ENCODE assay signal across 10 cellular contexts in genomic region chr10:132064771-132065437, GRCh38. TPM values are rescaled to one million over a fixed set of nuclear protein-coding genes. Genes with fewer than 3 reads are reported as not detected.
DNase-seq lines count a peak whose midpoint lies in the region; ATAC-seq, FAIRE-seq and TF ChIP-seq lines count a peak whose summit lies in the region.
"Had no signal": no experiment of that assay in that cellular context is flagged by ENCODE, and none has a peak within 500 bp of the region (broad histone marks: within the 10 kb centered on the region; RNA-seq: fewer than 3 reads in every experiment).

No MANE protein-coding gene starts in this region.

- FAIRE-seq in GM19239 (lab: Jason Lieb, UNC): no peak

- POLR2A ChIA-PET in A673 (lab: Charles Lee; ENCODE audit: low non-redundant PET): interaction anchor here (0.6 kb wide), 1 partner anchor 9 kb away, joined by 3 read pairs; no protein-coding TSS in a partner anchor

- no peaks in the 10 kb centered on the region for H3K36me3 ChIP-seq in A673 (ENCODE audit: insufficient read depth, low read length, poor library complexity, severe bottlenecking)

- H3K4me1 Mint-ChIP-seq in osteocyte (ENCODE audit: unreplicated experiment): peaks cover 16% of the 10 kb centered on the region

- no peaks in the 10 kb centered on the region for H3K27me3 ChIP-seq in A673 (replicated peaks; ENCODE audit: insufficient read depth, low read depth, low read length, poor library complexity)

- H3K36me3 Mint-ChIP-seq in osteocyte (ENCODE audit: unreplicated experiment): no peaks in the 10 kb centered on the region

- H3K4me1 ChIP-seq in A673 (ENCODE audit: insufficient read depth, low read length, poor library complexity, severe bottlenecking): peaks cover 9% of the 10 kb centered on the region

- intact Hi-C loops in A673 (cut with micrococcal nuclease; ENCODE audit: unreplicated experiment): no loop called here

- peaks cover 10% of the 10 kb centered on the region for H3K27me3 Mint-ChIP-seq in osteocyte (ENCODE audit: unreplicated experiment)

- H3K9me3 Mint-ChIP-seq in osteocyte (ENCODE audit: unreplicated experiment): no peaks in the 10 kb centered on the region

- TF ChIP-seq CTCF in A673 (conservative IDR thresholded peaks at IDR 0.05; ENCODE audit: low read depth, low read length): no peak
- TF ChIP-seq CTCF in foreskin fibroblast (IDR thresholded peaks at IDR 0.05; ENCODE audit: low read depth, low read length): no peak
- TF ChIP-seq CTCF in osteocyte (IDR thresholded peaks at IDR 0.05): no peak

- H3K4me3 ChIP-seq in A673 (ENCODE audit: low read depth, low read length, poor library complexity, severe bottlenecking) (peak overlapping the region; percentile 42), foreskin fibroblast (ENCODE audit: low read depth in 1 of 2, low read length in 2 of 2) (peak overlapping the region; percentile 62 to 69)

- H3K27ac ChIP-seq in A673 (ENCODE audit: low read depth, low read length, poor library complexity, severe bottlenecking): no peak overlapping the region

- no TSS peak for BruUV-seq in A673 (replicated peaks; lab: Mats Ljungman, UMichigan)

- DNase-seq in A673 (ENCODE audit: low spot score): no peak
- peak; percentile 66 for DNase-seq in SW480 (ENCODE audit: low spot score)
- no peak for DNase-seq in foreskin fibroblast
- peak; percentile 79 for DNase-seq in osteocyte (ENCODE audit: extremely low spot score, unreplicated experiment)
- no peak for DNase-seq in T-helper 9 cell
- no peak for DNase-seq in GM19239 (ENCODE audit: insufficient read length, low spot score)
- no peak for DNase-seq in NK-92 treated with Interleukin-12 subunit alpha and Interleukin-12 subunit beta, amount 100 ng/mL, for 24 hours (lab: John Stamatoyannopoulos, UW)
- DNase-seq: activated CD4-positive, CD25-positive, alpha-beta regulatory T cell treated with anti-CD3 and anti-CD28 coated beads, Interleukin-2, amount 50 U/mL, for 72 hours; NCI-H1092 treated with DMSO at 0.1 percent for 48 hours had no signal

- ATAC-seq in HG03571 (IDR thresholded peaks at IDR 0.05; ENCODE audit: unreplicated experiment): no peak

- peak overlapping the region; percentile 76 for H3K4me3 Mint-ChIP-seq in osteocyte (ENCODE audit: unreplicated experiment)

- peak overlapping the region; percentile 79 for H3K27ac Mint-ChIP-seq in osteocyte (ENCODE audit: unreplicated experiment)

- H3K9me3 ChIP-seq in A673 (ENCODE audit: low read depth, low read length, poor library complexity, severe bottlenecking): no peaks in the 10 kb centered on the region

- CTCF ChIA-PET in A673 (lab: Charles Lee): no interaction called here

RNA-seq across cellular contexts. Expression of gene JAKMIP3, which starts 0.8 kb away (rescaled TPM):
- 2.0 and 2.8 TPM in 2 replicates for total RNA-seq in A673 (2021)
- 0.64 and 0.65 TPM in 2 replicates for total RNA-seq in osteocyte

Comparison
In these comparisons a context has a peak if more than half of its experiments do, and no peak if none do; other contexts are left out.
1. DNase-seq: peak in SW480 (single experiment) and osteocyte (single experiment); none in A673 (single experiment), foreskin fibroblast (0 of 2), T-helper 9 cell (single experiment), GM19239 (single experiment) and NK-92 treated with Interleukin-12 subunit alpha and Interleukin-12 subunit beta, amount 100 ng/mL, for 24 hours (single experiment).